8 cellular contexts compared by ENCODE assay signal in the genomic region with DNA sequence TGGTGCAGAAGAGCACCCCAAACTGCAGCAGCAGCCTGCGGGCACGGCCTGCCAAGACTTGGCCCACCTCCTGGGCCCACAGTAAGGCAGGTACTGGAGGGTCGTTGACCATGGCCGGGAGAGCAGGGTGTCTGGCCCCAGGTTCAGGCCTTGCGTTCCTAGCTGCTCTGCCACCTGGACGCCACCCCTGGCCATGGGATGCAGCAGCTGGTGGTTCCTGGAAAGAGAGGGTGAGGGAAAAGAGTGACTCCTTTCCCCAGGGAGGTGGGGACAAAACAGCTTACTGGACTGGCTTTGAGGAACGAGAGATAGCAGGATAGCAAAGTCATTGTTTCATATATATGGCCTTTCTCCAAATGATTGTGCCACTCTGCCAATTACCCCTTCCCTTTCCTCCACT. TPM values are rescaled to one million over a fixed set of nuclear protein-coding genes. Genes with fewer than 3 reads are reported as not detected.
DNase-seq lines count a peak whose midpoint lies in the region; ATAC-seq and TF ChIP-seq lines count a peak whose summit lies in the region.

No MANE protein-coding gene starts in this region.

- peak overlapping the region; percentile 88 for H3K4me3 ChIP-seq in CD8-positive, alpha-beta memory T cell (ENCODE audit: low read length)
- H3K4me3 ChIP-seq in MG63 (peak overlapping the region; percentile 85), lung (peak overlapping the region; percentile 83)

- H3K4me1 ChIP-seq in CD8-positive, alpha-beta memory T cell (ENCODE audit: insufficient read depth, low read length): peaks cover 45% of the 10 kb centered on the region
- peaks cover 0 to 14% of the 10 kb centered on the region in 2 donors for H3K4me1 ChIP-seq in lung (ENCODE audit: control insufficient read depth in 2 of 2, insufficient read depth in 2 of 2, low read length in 2 of 2)

- no peaks in the 10 kb centered on the region for H3K27me3 ChIP-seq in CD8-positive, alpha-beta memory T cell (ENCODE audit: insufficient read depth, low read length, poor library complexity, severe bottlenecking)
- no peaks in the 10 kb centered on the region for H3K27me3 ChIP-seq in MG63
- H3K27me3 ChIP-seq in lung (ENCODE audit: control insufficient read depth, insufficient read depth): no peaks in the 10 kb centered on the region

- DNase-seq in CD8-positive, alpha-beta memory T cell: no peak
- DNase-seq in MG63: no peak
- DNase-seq in lung (ENCODE audit: low spot score): no peak
- no peak for DNase-seq in GF-D8 (lab: John Stamatoyannopoulos, UW)
- DNase-seq in amniotic stem cell (lab: John Stamatoyannopoulos, UW): no peak
- no peak for DNase-seq in activated effector memory CD4-positive, alpha-beta T cell treated with Interleukin-2 at 50 U/mL for 16 hours

- H3K36me3 Mint-ChIP-seq in CD8-positive, alpha-beta memory T cell: peaks cover 3 to 25% (median 4%) of the 10 kb centered on the region in 3 donors
- peaks cover 44% of the 10 kb centered on the region for H3K36me3 Mint-ChIP-seq in brain

- 52 to 58% methylated on average over 7 of the region's 7 CpGs for WGBS in lung, 2 donors

- ATAC-seq in lung (ENCODE audit: insufficient read depth, low FRiP score): no peak
- ATAC-seq in GM19467 (IDR thresholded peaks at IDR 0.05; ENCODE audit: unreplicated experiment): no peak

- peak overlapping the region; percentile 86 to 95 (median 89) for H3K4me3 Mint-ChIP-seq in CD8-positive, alpha-beta memory T cell
- H3K4me3 Mint-ChIP-seq in brain: peak overlapping the region; percentile 92 to 98 (median 96)

- H3K27me3 Mint-ChIP-seq in CD8-positive, alpha-beta memory T cell: no peaks in the 10 kb centered on the region
- H3K27me3 Mint-ChIP-seq in brain: peaks cover 15% of the 10 kb centered on the region

- no peak for TF ChIP-seq CTCF in brain (conservative IDR thresholded peaks at IDR 0.05)
- no peak for TF ChIP-seq CTCF in lung (IDR thresholded peaks at IDR 0.05; ENCODE audit: control extremely low read depth, extremely low read depth)

- H3K27ac Mint-ChIP-seq in CD8-positive, alpha-beta memory T cell: peak overlapping the region; percentile 92 to 99 (median 94)
- H3K27ac Mint-ChIP-seq in brain: peak overlapping the region; percentile 97 to 99 (median 98)

- no peaks in the 10 kb centered on the region for H3K9me3 Mint-ChIP-seq in CD8-positive, alpha-beta memory T cell
- H3K9me3 Mint-ChIP-seq in brain: no peaks in the 10 kb centered on the region

- no peaks in the 10 kb centered on the region for H3K9me3 ChIP-seq in CD8-positive, alpha-beta memory T cell (ENCODE audit: low read length)
- H3K9me3 ChIP-seq in MG63 (no peaks in the 10 kb centered on the region), lung (ENCODE audit: control insufficient read depth in 2 of 2, insufficient read depth in 1 of 2, low read length in 1 of 2) (no peaks in the 10 kb centered on the region)

- POLR2A ChIA-PET in CD8-positive, alpha-beta memory T cell (lab: Charles Lee): interaction anchor here (0.8 to 2.1 kb wide), 10 partner anchors 21 to 150 kb away, joined by 3 to 17 read pairs (median 4); a partner anchor contains a TSS

- no peaks in the 10 kb centered on the region for H3K36me3 ChIP-seq in CD8-positive, alpha-beta memory T cell (ENCODE audit: insufficient read depth, low read length)
- H3K36me3 ChIP-seq in MG63 (peaks cover 66% of the 10 kb centered on the region), lung (ENCODE audit: control insufficient read depth in 2 of 2, insufficient read depth in 2 of 2, low read length in 2 of 2) (no peaks in the 10 kb centered on the region)

- peaks cover 36 to 49% (median 41%) of the 10 kb centered on the region in 3 donors for H3K4me1 Mint-ChIP-seq in CD8-positive, alpha-beta memory T cell
- peaks cover 62% of the 10 kb centered on the region for H3K4me1 Mint-ChIP-seq in brain

- CTCF ChIA-PET in CD8-positive, alpha-beta memory T cell (lab: Charles Lee): interaction anchor here (0.8 to 5.3 kb wide), 7 partner anchors 11 to 280 kb away, joined by 3 to 33 read pairs (median 3); a partner anchor contains a TSS

- H3K27ac ChIP-seq in CD8-positive, alpha-beta memory T cell (ENCODE audit: low read depth, low read length): peak overlapping the region; percentile 95
- H3K27ac ChIP-seq in lung (ENCODE audit: low read depth in 1 of 2, low read length in 1 of 2): peak overlapping the region; percentile 76 to 93

RNA-seq across cellular contexts. Expression of a gene that starts 1.8 kb away (rescaled TPM):
- 10 to 100 TPM; 32.9 to 33.3 TPM for total RNA-seq in CD8-positive, alpha-beta memory T cell
- 48.8 TPM for polyA plus RNA-seq in CD8-positive, alpha-beta memory T cell
- 57.4 and 185 TPM in 2 replicates for total RNA-seq in MG63 (2014; rRNA removed; shearing (Covaris generic); ENCODE audit: low replicate concordance)
- polyA plus RNA-seq in brain (ENCODE audit: insufficient read depth, low read depth, low replicate concordance) (645 TPM), lung (100 to 1,000 TPM in 1 of 2 donors, 10 to 100 TPM in 1; 65.7 to 190 TPM)
- total RNA-seq in lung: 100 to 1,000 TPM in 1 of 2 donors, 10 to 100 TPM in 1; 30.7 to 120 TPM

RNA-seq across cellular contexts. Expression of a gene that starts 2.1 kb away (rescaled TPM):
- total RNA-seq in CD8-positive, alpha-beta memory T cell: not detected
- 0.36 TPM for polyA plus RNA-seq in CD8-positive, alpha-beta memory T cell
- total RNA-seq in MG63 (2014; rRNA removed; shearing (Covaris generic); ENCODE audit: low replicate concordance): not detected in 2 replicates
- polyA plus RNA-seq in brain (ENCODE audit: insufficient read depth, low read depth, low replicate concordance) (523 TPM), lung (under 1 TPM; 0.05 to 0.26 TPM)
- under 1 TPM in 1 of 2 donors, not detected in 1; 0.40 TPM for total RNA-seq in lung

RNA-seq across cellular contexts. Expression of a gene that starts 16.1 kb away (rescaled TPM):
- under 1 TPM; 0.11 to 0.22 TPM for total RNA-seq in CD8-positive, alpha-beta memory T cell
- polyA plus RNA-seq in CD8-positive, alpha-beta memory T cell: not detected
- 1.4 and 2.3 TPM in 2 replicates for total RNA-seq in MG63 (2014; rRNA removed; shearing (Covaris generic); ENCODE audit: low replicate concordance)
- polyA plus RNA-seq in brain (ENCODE audit: insufficient read depth, low read depth, low replicate concordance): 0.36 TPM
- total RNA-seq in lung: 1 to 10 TPM in 1 of 2 donors, under 1 TPM in 1; 0.57 to 2.6 TPM
- polyA plus RNA-seq in lung: 1 to 10 TPM in 1 of 2 donors, under 1 TPM in 1; 0.46 to 1.9 TPM

RNA-seq across cellular contexts. Expression of a gene that starts 21.9 kb away (rescaled TPM):
- 10 to 100 TPM; 58.7 to 64.3 TPM for total RNA-seq in CD8-positive, alpha-beta memory T cell
- 3.3 TPM for polyA plus RNA-seq in CD8-positive, alpha-beta memory T cell
- 2.1 and 4.5 TPM in 2 replicates for total RNA-seq in MG63 (2014; rRNA removed; shearing (Covaris generic); ENCODE audit: low replicate concordance)
- 122 TPM for polyA plus RNA-seq in brain (ENCODE audit: insufficient read depth, low read depth, low replicate concordance)
- total RNA-seq in lung: 10 to 100 TPM; 41.4 to 53.1 TPM
- polyA plus RNA-seq in lung: 10 to 100 TPM; 25.6 to 29.5 TPM

RNA-seq across cellular contexts. Expression of a gene that starts 22.9 kb away (rescaled TPM):
- 10 to 100 TPM; 36.7 to 37.2 TPM for total RNA-seq in CD8-positive, alpha-beta memory T cell
- polyA plus RNA-seq in CD8-positive, alpha-beta memory T cell: 22.2 TPM
- 31.8 and 42.3 TPM in 2 replicates for total RNA-seq in MG63 (2014; rRNA removed; shearing (Covaris generic); ENCODE audit: low replicate concordance)
- polyA plus RNA-seq in brain (ENCODE audit: insufficient read depth, low read depth, low replicate concordance): 52.9 TPM
- total RNA-seq in lung: 10 to 100 TPM; 27.7 to 33.8 TPM
- polyA plus RNA-seq in lung: 10 to 100 TPM; 22.6 to 55.5 TPM
